Comparison of ENCODE assay signal across 7 cellular contexts in the genomic region with DNA sequence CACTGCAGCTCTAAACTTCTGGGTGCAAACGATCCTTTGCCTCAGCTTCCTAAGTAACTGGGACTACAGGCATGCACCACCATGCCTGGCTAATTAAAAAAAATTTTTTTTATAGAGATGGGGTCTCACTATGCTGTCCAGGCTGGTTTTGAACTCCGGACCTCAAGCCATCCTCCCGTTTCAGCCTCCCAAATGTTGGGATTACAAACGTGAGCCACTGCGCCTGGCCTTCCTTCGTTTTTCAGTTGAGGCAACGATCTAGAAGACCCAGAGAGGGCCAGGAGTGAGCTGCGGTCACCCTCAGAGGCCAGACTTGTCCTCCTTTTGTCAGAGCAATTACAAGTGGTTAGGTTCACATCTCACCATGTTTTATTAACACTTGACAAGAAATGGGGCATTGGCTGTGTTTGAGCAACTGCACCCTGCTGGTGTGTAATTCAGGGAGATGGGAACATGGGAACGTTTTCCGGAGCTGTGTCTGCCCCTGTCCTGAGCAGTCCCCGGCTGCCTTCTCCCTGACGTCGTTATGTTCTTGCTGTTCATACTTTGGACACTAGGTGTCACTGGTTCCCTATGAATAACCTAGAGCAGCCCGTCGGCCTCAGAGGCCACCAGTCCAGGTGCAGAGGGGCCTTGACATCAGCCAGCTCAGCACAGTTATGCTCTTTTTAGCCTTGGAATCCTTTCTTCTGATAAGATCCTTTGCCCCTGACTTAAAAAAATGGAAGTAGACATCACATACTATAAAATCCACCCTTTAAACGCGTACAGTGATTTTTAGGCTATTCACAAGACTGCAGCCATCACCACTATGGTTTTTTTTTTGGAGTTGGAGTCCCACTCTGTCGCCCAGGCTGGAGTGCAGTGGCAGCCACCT.
A peak's percentile ranks its signal among the peaks of the same experiment; 100 is the strongest.
DNase-seq lines count a peak whose midpoint lies in the region; TF ChIP-seq lines count a peak whose summit lies in the region.

No MANE protein-coding gene starts in this region.

- H3K4me3 ChIP-seq in HEK293 (ENCODE audit: low read depth, low read length), result no peak overlapping the region
- H3K4me3 ChIP-seq in SK-N-SH (ENCODE audit: low read depth in 2 of 2, low read length in 1 of 2), result no peak overlapping the region
- H3K4me3 ChIP-seq in cardiac muscle cell, result no peak overlapping the region

- no peaks in the 10 kb centered on the region for H3K9me3 ChIP-seq in HEK293 (ENCODE audit: control insufficient read depth, insufficient read depth, low read depth, low read length)
- H3K9me3 ChIP-seq in SK-N-SH, result no peaks in the 10 kb centered on the region
- no peaks in the 10 kb centered on the region for H3K9me3 ChIP-seq in cardiac muscle cell (ENCODE audit: low read depth)

- TF ChIP-seq CTCF in GM12873 (IDR thresholded peaks at IDR 0.05; ENCODE audit: insufficient read depth, low read depth, low read length, missing control alignments) (peak; percentile 87), HEK293 (tag by site-specific recombination; IDR thresholded peaks at IDR 0.05) (peak; percentile 63), SK-N-SH (IDR thresholded peaks at IDR 0.05) (peak; percentile 94), cardiac muscle cell (IDR thresholded peaks at IDR 0.05; ENCODE audit: low read depth, low read length) (peak; percentile 80)

- H2AFZ ChIP-seq in SK-N-SH (ENCODE audit: low read depth), result no peak overlapping the region

- H3K79me2 ChIP-seq in SK-N-SH (ENCODE audit: insufficient read depth), result no peaks in the 10 kb centered on the region

- no peak overlapping the region for H3K9ac ChIP-seq in SK-N-SH

- H3K27me3 ChIP-seq in SK-N-SH (ENCODE audit: insufficient read depth) (no peaks in the 10 kb centered on the region), cardiac muscle cell (peaks cover 11% of the 10 kb centered on the region)

- H3K27ac ChIP-seq in HEK293 (ENCODE audit: extremely low read depth, low read depth, low read length) (no peak overlapping the region), SK-N-SH (ENCODE audit: low read depth in 2 of 2, low read length in 1 of 2) (no peak overlapping the region), cardiac muscle cell (no peak overlapping the region)

- TF ChIP-seq EP300 in SK-N-SH (IDR thresholded peaks at IDR 0.05; ENCODE audit: borderline replicate concordance in 1 of 2, low read depth in 1 of 2, low read length in 1 of 2), result no peak

- peaks cover 2% of the 10 kb centered on the region for H3K9me3 Mint-ChIP-seq in activated naive CD8-positive, alpha-beta T cell treated with anti-CD3 and anti-CD28 coated beads for 36 hours

- no peak overlapping the region for H3K27ac Mint-ChIP-seq in activated naive CD8-positive, alpha-beta T cell treated with anti-CD3 and anti-CD28 coated beads for 36 hours

- no peaks in the 10 kb centered on the region for H3F3A ChIP-seq in SK-N-SH (replicated peaks; ENCODE audit: insufficient read depth)

- H3K36me3 ChIP-seq in HEK293 (ENCODE audit: control insufficient read depth in 2 of 2, insufficient read depth in 1 of 2, low read length in 2 of 2) (no peaks in the 10 kb centered on the region), SK-N-SH (replicated peaks in 1 of 2; ENCODE audit: control insufficient read depth in 1 of 2, insufficient read depth in 2 of 2, low read length in 1 of 2) (no peaks in the 10 kb centered on the region), cardiac muscle cell (no peaks in the 10 kb centered on the region)

- H3K27me3 Mint-ChIP-seq in activated naive CD8-positive, alpha-beta T cell treated with anti-CD3 and anti-CD28 coated beads for 36 hours, result peaks cover 15% of the 10 kb centered on the region

- no peak overlapping the region for H3K4me2 ChIP-seq in SK-N-SH

- H4K20me1 ChIP-seq in SK-N-SH (ENCODE audit: insufficient read depth), result no peaks in the 10 kb centered on the region

- no peak overlapping the region for H3K4me3 Mint-ChIP-seq in activated naive CD8-positive, alpha-beta T cell treated with anti-CD3 and anti-CD28 coated beads for 36 hours

- no peaks in the 10 kb centered on the region for H3K4me1 ChIP-seq in HEK293 (ENCODE audit: control insufficient read depth, insufficient read depth, low read length)
- H3K4me1 ChIP-seq in SK-N-SH (ENCODE audit: control insufficient read depth in 1 of 2, insufficient read depth in 2 of 2, low read depth in 1 of 2, low read length in 1 of 2), result no peaks in the 10 kb centered on the region
- no peaks in the 10 kb centered on the region for H3K4me1 ChIP-seq in cardiac muscle cell (ENCODE audit: low read depth)

- no peaks in the 10 kb centered on the region for H3K36me3 Mint-ChIP-seq in activated naive CD8-positive, alpha-beta T cell treated with anti-CD3 and anti-CD28 coated beads for 36 hours

- peak; percentile 49 for DNase-seq in MV-4-11 (lab: John Stamatoyannopoulos, UW)
- peak; percentile 92 for DNase-seq in SK-N-SH
- peak; percentile 30 for DNase-seq in activated naive CD8-positive, alpha-beta T cell treated with anti-CD3 and anti-CD28 coated beads for 36 hours
- DNase-seq in cardiac muscle cell (ENCODE audit: low read depth in 1 of 2, low spot score in 1 of 2), result peak; percentile 81 to 88
- DNase-seq in putamen (ENCODE audit: low spot score), result peak; percentile 30

- CTCF ChIA-PET in HEK293 (lab: Yijun Ruan, JAX) (interaction anchor here (0.6 to 1.9 kb wide), 8 partner anchors 8 to 806 kb away, joined by 3 to 9 read pairs (median 5); no protein-coding TSS in a partner anchor), SK-N-SH (lab: Yijun Ruan, JAX) (interaction anchor here (0.5 to 3.7 kb wide), 42 partner anchors 10 to 1636 kb away, joined by 3 to 46 read pairs (median 4); no protein-coding TSS in a partner anchor)

- WGBS in SK-N-SH (ENCODE audit: low lambda C conversion rate), result 25% methylated on average over 18 of the region's 18 CpGs

- POLR2A ChIA-PET in HEK293 (lab: Yijun Ruan, JAX) (no interaction called here), SK-N-SH (lab: Yijun Ruan, JAX) (interaction anchor here (0.6 kb wide), 1 partner anchor 259 kb away, joined by 3 read pairs; no protein-coding TSS in a partner anchor)

- H3K9me2 ChIP-seq in SK-N-SH, result no peaks in the 10 kb centered on the region

- TF ChIP-seq RAD21 in SK-N-SH (IDR thresholded peaks at IDR 0.05; ENCODE audit: low read length), result peak; percentile 98

- H3K4me1 Mint-ChIP-seq in activated naive CD8-positive, alpha-beta T cell treated with anti-CD3 and anti-CD28 coated beads for 36 hours, result no peaks in the 10 kb centered on the region

TF ChIP-seq in HEK293, 187 proteins besides CTCF, POLR2A, EP300 and RAD21:
- TF ChIP-seq ZNF670 (tag by site-specific recombination; IDR thresholded peaks at IDR 0.05; ENCODE audit: low read depth), result no peak
- TF ChIP-seq ZNF654 (tag by site-specific recombination; IDR thresholded peaks at IDR 0.05; ENCODE audit: low read depth), result peak; percentile 76
- no peak for TF ChIP-seq ZBTB20 (tag by site-specific recombination; IDR thresholded peaks at IDR 0.05)
- 0 out of 2 replicates have a peak, but pooled peaks have one; percentile 40 for TF ChIP-seq ZNF121 (tag by site-specific recombination; IDR thresholded peaks at IDR 0.05)
- no peak for TF ChIP-seq ZNF335 (tag by site-specific recombination; conservative IDR thresholded peaks at IDR 0.05)
- TF ChIP-seq OSR2 (tag by site-specific recombination; IDR thresholded peaks at IDR 0.05), result no peak
- no peak for TF ChIP-seq ZNF701 (tag by site-specific recombination; IDR thresholded peaks at IDR 0.05)
TF ChIP-seq in HEK293: peak in this region for 2.

TF ChIP-seq in SK-N-SH, 30 proteins besides CTCF, POLR2A, EP300 and RAD21:
- TF ChIP-seq FOXJ3 (CRISPR knock-in tag; IDR thresholded peaks at IDR 0.05) (no peak), SMC3 (IDR thresholded peaks at IDR 0.05; ENCODE audit: low read depth, low read length) (peak; percentile 87)

Comparison
In these comparisons a context has a peak if more than half of its experiments do, and no peak if none do; other contexts are left out.
1. DNase-seq: peak in every context shown above with its lines; median percentile 92 in SK-N-SH; 84 in cardiac muscle cell; 49 in MV-4-11; 30 in activated naive CD8-positive, alpha-beta T cell treated with anti-CD3 and anti-CD28 coated beads for 36 hours; 30 in putamen.